In genomic region chr12:56758728-56759269, GRCh38 we compare ENCODE assay signal across 18 cellular contexts. TPM values are rescaled to one million over a fixed set of nuclear protein-coding genes. Genes with fewer than 3 reads are reported as not detected.
"Had no signal": no experiment of that assay in that cellular context is flagged by ENCODE, and none has a peak within 500 bp of the region (broad histone marks: within the 10 kb centered on the region; RNA-seq: fewer than 3 reads in every experiment).

No MANE protein-coding gene starts in this region.

- H3K27ac Mint-ChIP-seq: activated CD4-positive, alpha-beta memory T cell treated with anti-CD3 and anti-CD28 coated beads, Interleukin-2, amount 10 ng/mL, durations not matched to agents 7 days and 5 days; activated naive CD4-positive, alpha-beta T cell treated with anti-CD3 and anti-CD28 coated beads for 36 hours; activated T-cell treated with anti-CD3 and anti-CD28 coated beads, Interleukin-2, amount 50 U/mL, for 24 hours; dendritic cell treated with granulocyte-macrophage colony-stimulating factor and Interleukin-4, amounts not matched to agents 40 ng/mL and 50 ng/mL, for 4 days; stimulated activated naive CD8-positive, alpha-beta T cell treated with anti-CD3 and anti-CD28 coated beads, Interleukin-15, amount 100 ng/mL, for 72 hours; T-helper 2 cell treated with Interferon-gamma antibody and Interleukin-4, amounts not matched to agents 5 μg/mL and 100 μg/mL, for 36 hours had no signal

- H3K27me3 Mint-ChIP-seq: activated T-cell treated with anti-CD3 and anti-CD28 coated beads, Interleukin-2, amount 50 U/mL, for 24 hours; stimulated activated naive CD8-positive, alpha-beta T cell treated with anti-CD3 and anti-CD28 coated beads, Interleukin-15, amount 100 ng/mL, for 72 hours had no signal

- H3K9me3 Mint-ChIP-seq: activated T-cell treated with anti-CD3 and anti-CD28 coated beads, Interleukin-2, amount 50 U/mL, for 24 hours had no signal

- H3K4me3 ChIP-seq: esophagus muscularis mucosa, psoas muscle, suprapubic skin, vagina had no signal

- H3K36me3 ChIP-seq: esophagus muscularis mucosa, suprapubic skin, vagina had no signal

- H3K27me3 ChIP-seq: esophagus muscularis mucosa, suprapubic skin, vagina had no signal

- H3K4me1 ChIP-seq: psoas muscle, vagina had no signal

- H3K4me3 Mint-ChIP-seq: activated CD4-positive, alpha-beta memory T cell treated with anti-CD3 and anti-CD28 coated beads, Interleukin-2, amount 10 ng/mL, durations not matched to agents 7 days and 5 days; activated naive CD4-positive, alpha-beta T cell treated with anti-CD3 and anti-CD28 coated beads for 36 hours; activated T-cell treated with anti-CD3 and anti-CD28 coated beads, Interleukin-2, amount 50 U/mL, for 24 hours; dendritic cell treated with granulocyte-macrophage colony-stimulating factor and Interleukin-4, amounts not matched to agents 40 ng/mL and 50 ng/mL, for 4 days; stimulated activated naive CD8-positive, alpha-beta T cell treated with anti-CD3 and anti-CD28 coated beads, Interleukin-15, amount 100 ng/mL, for 72 hours; T-helper 2 cell treated with Interferon-gamma antibody and Interleukin-4, amounts not matched to agents 5 μg/mL and 100 μg/mL, for 36 hours had no signal

- H3K9me3 ChIP-seq: suprapubic skin, vagina had no signal

- ATAC-seq: psoas muscle; right cardiac atrium; stimulated activated naive CD8-positive, alpha-beta T cell treated with anti-CD3 and anti-CD28 coated beads, Interleukin-15, amount 100 ng/mL, for 72 hours had no signal

- DNase-seq: activated CD4-positive, alpha-beta memory T cell treated with anti-CD3 and anti-CD28 coated beads, Interleukin-2, amount 10 ng/mL, durations not matched to agents 7 days and 5 days; activated CD4-positive, alpha-beta T cell treated with anti-CD3 and anti-CD28 coated beads for 48 hours; activated CD4-positive, CD25-positive, alpha-beta regulatory T cell; activated naive CD4-positive, alpha-beta T cell treated with anti-CD3 and anti-CD28 coated beads for 36 hours; activated T-cell treated with anti-CD3 and anti-CD28 coated beads, Interleukin-2, amount 50 U/mL, for 24 hours; effector CD8-positive, alpha-beta T cell; hippocampal formation; psoas muscle; right cardiac atrium; stimulated activated CD4-positive, alpha-beta T cell treated with anti-CD3 and anti-CD28 coated beads, Interleukin-4, amount 100 ng/mL, for 1 hour; stimulated activated naive CD8-positive, alpha-beta T cell treated with anti-CD3 and anti-CD28 coated beads, Interleukin-15, amount 100 ng/mL, for 72 hours; trophoblast cell had no signal

RNA-seq across cellular contexts. Expression of gene HSD17B6, which starts 4.3 kb away (rescaled TPM):
- total RNA-seq: lung microvascular endothelial cell had no signal
